ENCODE assay signal across 22 cellular contexts in the genomic region with DNA sequence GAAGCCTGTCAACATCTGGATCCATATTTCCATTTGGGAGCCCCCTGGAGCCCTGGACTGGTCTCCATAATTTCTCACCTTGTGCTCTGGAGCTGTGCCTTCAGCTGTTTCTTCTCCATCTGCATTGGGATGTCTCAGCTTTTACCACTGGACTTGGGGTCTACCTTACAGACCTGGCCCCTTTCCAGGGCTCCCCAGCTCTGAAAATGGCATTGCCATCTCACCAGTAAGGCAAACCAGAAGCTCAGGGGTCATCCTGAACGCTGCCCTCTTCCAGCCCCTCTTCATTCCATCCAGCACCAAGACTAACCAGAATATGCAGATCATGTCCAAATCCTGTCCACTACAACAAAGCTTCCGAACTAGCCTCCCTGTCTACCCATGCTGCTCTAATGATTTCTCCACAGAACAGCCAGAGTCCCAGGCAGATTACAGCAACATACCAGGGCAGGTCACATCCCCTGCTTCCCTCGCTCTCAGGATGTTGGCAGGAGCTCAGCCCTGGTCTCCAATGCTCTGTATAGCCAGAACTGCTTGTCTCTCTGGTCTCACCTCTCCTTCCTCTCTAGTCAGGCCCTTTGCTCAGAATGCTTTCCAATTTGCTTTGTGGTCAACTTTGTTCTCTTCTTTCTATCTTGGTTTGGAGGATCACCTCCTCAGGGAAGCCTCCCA. TPM values are rescaled to one million over a fixed set of nuclear protein-coding genes. Genes with fewer than 3 reads are reported as not detected.
"Had no signal": no experiment of that assay in that cellular context is flagged by ENCODE, and none has a peak within 500 bp of the region (broad histone marks: within the 10 kb centered on the region; RNA-seq: fewer than 3 reads in every experiment).

No MANE protein-coding gene starts in this region.

- DNase-seq: activated CD4-positive, alpha-beta memory T cell treated with anti-CD3 and anti-CD28 coated beads for 36 hours; activated CD4-positive, alpha-beta T cell treated with anti-CD3 and anti-CD28 coated beads for 36 hours; activated naive CD4-positive, alpha-beta T cell; activated naive CD8-positive, alpha-beta T cell treated with anti-CD3 and anti-CD28 coated beads, Interleukin-2, amount 10 ng/mL, durations not matched to agents 7 days and 5 days; effector CD8-positive, alpha-beta T cell; hippocampal formation; kidney; mesenchymal stem cell; naive thymus-derived CD4-positive, alpha-beta T cell; ovary; stimulated activated CD4-positive, alpha-beta T cell treated with anti-CD3 and anti-CD28 coated beads, Interleukin-12 subunit alpha, Interleukin-12 subunit beta, amount 100 ng/mL, for 4 hours; stimulated activated CD4-positive, alpha-beta T cell treated with anti-CD3 and anti-CD28 coated beads, Interleukin-1b, Interleukin-23, amount 100 ng/mL, for 48 hours; stimulated activated CD8-positive, alpha-beta memory T cell treated with anti-CD3 and anti-CD28 coated beads, Interleukin-4, amount 100 ng/mL, for 48 hours; stimulated activated naive CD4-positive, alpha-beta T cell; thyroid gland had no signal

- H3K27ac ChIP-seq: neural progenitor cell, ovary, SK-N-MC, thyroid gland had no signal

- H3K4me1 Mint-ChIP-seq: activated CD4-positive, alpha-beta T cell treated with anti-CD3 and anti-CD28 coated beads for 36 hours; activated naive CD8-positive, alpha-beta T cell treated with anti-CD3 and anti-CD28 coated beads, Interleukin-2, amount 10 ng/mL, durations not matched to agents 7 days and 5 days; activated T-helper 17 cell treated with anti-CD3 and anti-CD28 coated beads, Interleukin-2, amount 50 U/mL, for 72 hours; naive thymus-derived CD4-positive, alpha-beta T cell; neural progenitor cell had no signal

- H3K4me3 ChIP-seq: neural progenitor cell, ovary, SK-N-MC, thyroid gland had no signal

- H3K27me3 ChIP-seq: neural progenitor cell, ovary, thyroid gland had no signal

- H3K36me3 ChIP-seq: neural progenitor cell, ovary had no signal

- H3K9ac ChIP-seq: neural progenitor cell had no signal

- H3K9me3 Mint-ChIP-seq: activated CD4-positive, alpha-beta memory T cell treated with anti-CD3 and anti-CD28 coated beads for 36 hours; activated naive CD8-positive, alpha-beta T cell treated with anti-CD3 and anti-CD28 coated beads, Interleukin-2, amount 10 ng/mL, durations not matched to agents 7 days and 5 days; activated T-helper 17 cell treated with anti-CD3 and anti-CD28 coated beads, Interleukin-2, amount 50 U/mL, for 72 hours; brain; dendritic cell treated with granulocyte-macrophage colony-stimulating factor and Interleukin-4, amounts not matched to agents 40 ng/mL and 50 ng/mL, for 4 days; naive thymus-derived CD4-positive, alpha-beta T cell; neural progenitor cell; WTC11 had no signal

- H3K27ac Mint-ChIP-seq: activated CD4-positive, alpha-beta memory T cell treated with anti-CD3 and anti-CD28 coated beads for 36 hours; activated CD4-positive, alpha-beta T cell treated with anti-CD3 and anti-CD28 coated beads for 36 hours; activated naive CD8-positive, alpha-beta T cell treated with anti-CD3 and anti-CD28 coated beads, Interleukin-2, amount 10 ng/mL, durations not matched to agents 7 days and 5 days; activated T-helper 17 cell treated with anti-CD3 and anti-CD28 coated beads, Interleukin-2, amount 50 U/mL, for 72 hours; brain; dendritic cell treated with granulocyte-macrophage colony-stimulating factor and Interleukin-4, amounts not matched to agents 40 ng/mL and 50 ng/mL, for 4 days; naive thymus-derived CD4-positive, alpha-beta T cell; neural progenitor cell; WTC11 had no signal

- H3K9me3 ChIP-seq: ovary, thyroid gland had no signal

- H3K36me3 Mint-ChIP-seq: activated CD4-positive, alpha-beta memory T cell treated with anti-CD3 and anti-CD28 coated beads for 36 hours; activated naive CD8-positive, alpha-beta T cell treated with anti-CD3 and anti-CD28 coated beads, Interleukin-2, amount 10 ng/mL, durations not matched to agents 7 days and 5 days; neural progenitor cell; WTC11 had no signal

- ATAC-seq: activated CD4-positive, alpha-beta T cell treated with anti-CD3 and anti-CD28 coated beads for 36 hours; activated T-helper 17 cell treated with anti-CD3 and anti-CD28 coated beads, Interleukin-2, amount 50 U/mL, for 72 hours; naive thymus-derived CD4-positive, alpha-beta T cell; WTC11 had no signal

- H3K27me3 Mint-ChIP-seq: activated CD4-positive, alpha-beta memory T cell treated with anti-CD3 and anti-CD28 coated beads for 36 hours; activated CD4-positive, alpha-beta T cell treated with anti-CD3 and anti-CD28 coated beads for 36 hours; activated naive CD8-positive, alpha-beta T cell treated with anti-CD3 and anti-CD28 coated beads, Interleukin-2, amount 10 ng/mL, durations not matched to agents 7 days and 5 days; activated T-helper 17 cell treated with anti-CD3 and anti-CD28 coated beads, Interleukin-2, amount 50 U/mL, for 72 hours; dendritic cell treated with granulocyte-macrophage colony-stimulating factor and Interleukin-4, amounts not matched to agents 40 ng/mL and 50 ng/mL, for 4 days; naive thymus-derived CD4-positive, alpha-beta T cell had no signal

- H3K4me3 Mint-ChIP-seq: activated CD4-positive, alpha-beta memory T cell treated with anti-CD3 and anti-CD28 coated beads for 36 hours; activated CD4-positive, alpha-beta T cell treated with anti-CD3 and anti-CD28 coated beads for 36 hours; activated naive CD8-positive, alpha-beta T cell treated with anti-CD3 and anti-CD28 coated beads, Interleukin-2, amount 10 ng/mL, durations not matched to agents 7 days and 5 days; activated T-helper 17 cell treated with anti-CD3 and anti-CD28 coated beads, Interleukin-2, amount 50 U/mL, for 72 hours; brain; dendritic cell treated with granulocyte-macrophage colony-stimulating factor and Interleukin-4, amounts not matched to agents 40 ng/mL and 50 ng/mL, for 4 days; naive thymus-derived CD4-positive, alpha-beta T cell; neural progenitor cell; WTC11 had no signal

RNA-seq across cellular contexts. Expression of a gene that starts 17.7 kb away (rescaled TPM):
- total RNA-seq: naive thymus-derived CD4-positive, alpha-beta T cell; T-helper 2 cell treated with Interferon-gamma antibody and Interleukin-4, amounts not matched to agents 100 ng/mL and 5 ng/mL, for 36 hours had no signal
- polyA plus RNA-seq: naive thymus-derived CD4-positive, alpha-beta T cell had no signal
